29 cellular contexts compared by ENCODE assay signal in genomic region chr9:129462360-129462759, GRCh38.
A peak's percentile ranks its signal among the peaks of the same experiment; 100 is the strongest.
DNase-seq lines count a peak whose midpoint lies in the region; ATAC-seq, FAIRE-seq and TF ChIP-seq lines count a peak whose summit lies in the region.
"Had no signal": no experiment of that assay in that cellular context is flagged by ENCODE, and none has a peak within 500 bp of the region (broad histone marks: within the 10 kb centered on the region; RNA-seq: fewer than 3 reads in every experiment).

No MANE protein-coding gene starts in this region.

- FAIRE-seq in H1 (lab: Jason Lieb, UNC): no peak
- FAIRE-seq: GM12891, pancreas had no signal

- H2BK5ac ChIP-seq in H1 (ENCODE audit: low read depth, low read length): no peak overlapping the region; the same call in 1 of the 2 replicates
- no peak overlapping the region for H2BK5ac ChIP-seq in neuronal stem cell (ENCODE audit: low read length)

- peak overlapping the region in 1 of 2 donors; percentile 35 for H3K27ac Mint-ChIP-seq in effector memory CD8-positive, alpha-beta T cell
- H3K27ac Mint-ChIP-seq: activated CD4-positive, alpha-beta T cell treated with anti-CD3 and anti-CD28 coated beads, Interleukin-2, amount 10 ng/mL, durations not matched to agents 24 days and 14 days; activated naive CD4-positive, alpha-beta T cell treated with anti-CD3 and anti-CD28 coated beads, Interleukin-2, amount 50 U/mL, for 72 hours; activated T-helper 2 cell treated with anti-CD3 and anti-CD28 coated beads, Interferon-gamma antibody, Interleukin-2, Interleukin-4, amounts not matched to agents 10 μg/mL and 5 μg/mL and 100 μg/mL, durations not matched to agents 14 hours and 24 hours and 36 hours; memory B cell; naive B cell; stimulated activated effector memory CD8-positive, alpha-beta T cell treated with anti-CD3 and anti-CD28 coated beads, Interleukin-12 subunit alpha, Interleukin-12 subunit beta, amount 100 ng/mL, for 72 hours; T-helper 2 cell treated with Interferon-gamma antibody and Interleukin-4, amounts not matched to agents 5 μg/mL and 100 μg/mL, for 36 hours had no signal

- POLR2A ChIA-PET in H1 (lab: Charles Lee; ENCODE audit: partially characterized antibody): no interaction called here

- no peak for TF ChIP-seq RAD21 in H1 (IDR thresholded peaks at IDR 0.05 in 1 of 2, conservative IDR thresholded peaks at IDR 0.05 in 1 of 2; ENCODE audit: low read depth in 2 of 2, low read length in 2 of 2)

- H3K9ac ChIP-seq in H1 (replicated peaks in 1 of 4; ENCODE audit: extremely low read depth in 1 of 4, low read depth in 3 of 4, low read length in 3 of 4): no peak overlapping the region
- H3K9ac ChIP-seq in neuronal stem cell (ENCODE audit: low read depth, low read length, poor library complexity): peak overlapping the region; percentile 7

- no peak overlapping the region for H2BK20ac ChIP-seq in H1 (ENCODE audit: low read length)

- CTCF ChIA-PET in H1 (lab: Charles Lee; ENCODE audit: partially characterized antibody): interaction anchor here (1.4 to 4.8 kb wide), 2 partner anchors 20 to 290 kb away, joined by 5 to 27 read pairs; no protein-coding TSS in a partner anchor

- no peak for TF ChIP-seq EP300 in H1 (IDR thresholded peaks at IDR 0.05; ENCODE audit: borderline replicate concordance in 1 of 2, low read depth in 2 of 2, low read length in 2 of 2)

- H3K4ac ChIP-seq in H1 (replicated peaks; ENCODE audit: insufficient read length, low read depth, low read length): peak overlapping the region; percentile 27
- H3K4ac ChIP-seq in neuronal stem cell (ENCODE audit: low read length): no peak overlapping the region

- H4K8ac ChIP-seq in H1 (ENCODE audit: extremely low read depth, insufficient read depth, low read length) (no peak overlapping the region), neuronal stem cell (ENCODE audit: low read depth, low read length) (peak overlapping the region; percentile 20)

- ATAC-seq in Right ventricle myocardium inferior (no peak), GM21381 (IDR thresholded peaks at IDR 0.05; ENCODE audit: unreplicated experiment) (no peak)
- ATAC-seq in effector memory CD8-positive, alpha-beta T cell (replicated peaks): no peak
- ATAC-seq: activated naive CD4-positive, alpha-beta T cell treated with anti-CD3 and anti-CD28 coated beads, Interleukin-2, amount 50 U/mL, for 72 hours; heart right ventricle; left colon; pancreas; SK-N-SH treated with all-trans-retinoic acid at 6 μM for 48 hours; stimulated activated effector memory CD8-positive, alpha-beta T cell treated with anti-CD3 and anti-CD28 coated beads, Interleukin-12 subunit alpha, Interleukin-12 subunit beta, amount 100 ng/mL, for 72 hours had no signal

- intact Hi-C loops in Right ventricle myocardium inferior (cut with DNase I) (no loop called here), left ventricle myocardium inferior (cut with micrococcal nuclease) (no loop called here)

- H3K27me3 ChIP-seq in left ventricle myocardium inferior (ENCODE audit: low read depth): no peaks in the 10 kb centered on the region
- peaks cover 0 to 16% (median 8%) of the 10 kb centered on the region in 4 experiments; a peak in 5 of 7 replicates for H3K27me3 ChIP-seq in H1 (replicated peaks in 1 of 4; ENCODE audit: control insufficient read depth in 3 of 4, extremely low read depth in 1 of 4, insufficient read depth in 3 of 4, low read length in 3 of 4)
- no peaks in the 10 kb centered on the region for H3K27me3 ChIP-seq in neuronal stem cell (ENCODE audit: control insufficient read depth in 3 of 3, insufficient read depth in 3 of 3, low read depth in 1 of 3, low read length in 3 of 3)
- H3K27me3 ChIP-seq: heart right ventricle, pancreas, spleen had no signal

- H3K4me1 ChIP-seq in left ventricle myocardium inferior (peaks cover 51% of the 10 kb centered on the region), H1 (replicated peaks in 1 of 4; ENCODE audit: control insufficient read depth in 3 of 4, insufficient read depth in 4 of 4, low read length in 3 of 4) (peaks cover 3 to 22% (median 19%) of the 10 kb centered on the region in 4 experiments), neuronal stem cell (ENCODE audit: control insufficient read depth in 2 of 2, insufficient read depth in 1 of 2, low read depth in 1 of 2, low read length in 2 of 2) (peaks cover 41 to 48% of the 10 kb centered on the region in 2 donors)

- H3K79me1 ChIP-seq in H1 (ENCODE audit: low read depth, low read length) (no peaks in the 10 kb centered on the region), neuronal stem cell (ENCODE audit: low read depth, low read length) (no peaks in the 10 kb centered on the region)

- 0 out of 2 replicates have a peak overlapping the region, but pooled peaks have one; percentile 93 for H2AK5ac ChIP-seq in H1 (ENCODE audit: low read depth, low read length)
- peak overlapping the region; percentile 96 for H2AK5ac ChIP-seq in neuronal stem cell (ENCODE audit: low read depth, low read length)

- DNase-seq in Right ventricle myocardium inferior (ENCODE audit: missing footprints) (peak; percentile 5), left ventricle myocardium inferior (no peak), H1 (ENCODE audit: low read depth in 1 of 2, low spot score in 2 of 2) (no peak), neuronal stem cell (ENCODE audit: low spot score) (no peak), D341Med (ENCODE audit: low spot score) (no peak), mucosa of gallbladder (ENCODE audit: low spot score) (no peak)
- DNase-seq in effector memory CD8-positive, alpha-beta T cell: no peak
- DNase-seq: activated CD4-positive, alpha-beta T cell treated with anti-CD3 and anti-CD28 coated beads, Interleukin-2, amount 10 ng/mL, durations not matched to agents 24 days and 14 days; aorta; Caco-2; HCEC 1CT; heart right ventricle; left colon; naive B cell; NCI-H1048; NCI-H187 treated with DMSO at 0.1 percent for 48 hours; NCI-H526 treated with DMSO at 0.1 percent for 48 hours; pancreas; spleen; stimulated activated CD4-positive, alpha-beta T cell treated with anti-CD3 and anti-CD28 coated beads, Interleukin-2, amount 100 ng/mL, for 48 hours had no signal

- H3K4me2 ChIP-seq in H1 (ENCODE audit: insufficient read depth in 1 of 2, low read depth in 2 of 2, low read length in 2 of 2) (no peak overlapping the region), neuronal stem cell (ENCODE audit: insufficient read depth, low read length, poor library complexity, severe bottlenecking) (no peak overlapping the region)

- H2BK120ac ChIP-seq in H1 (replicated peaks; ENCODE audit: low read depth, low read length) (no peak overlapping the region), neuronal stem cell (ENCODE audit: low read depth, low read length) (no peak overlapping the region)

- no peak overlapping the region for H4K5ac ChIP-seq in H1 (ENCODE audit: insufficient read length, low read depth, low read length)

- no peaks in the 10 kb centered on the region for H3K27me3 Mint-ChIP-seq in effector memory CD8-positive, alpha-beta T cell
- H3K27me3 Mint-ChIP-seq: activated CD4-positive, alpha-beta T cell treated with anti-CD3 and anti-CD28 coated beads, Interleukin-2, amount 10 ng/mL, durations not matched to agents 24 days and 14 days had no signal

- peaks cover 6% of the 10 kb centered on the region; the same call in 1 of the 2 replicates for H3K23me2 ChIP-seq in H1 (ENCODE audit: low read depth, low read length)

- H3K4me3 ChIP-seq in left ventricle myocardium inferior: no peak overlapping the region
- no peak overlapping the region for H3K4me3 ChIP-seq in H1 (ENCODE audit: extremely low read depth in 1 of 4, insufficient read depth in 2 of 4, low read depth in 3 of 4, low read length in 4 of 4)
- H3K4me3 ChIP-seq in neuronal stem cell (ENCODE audit: low read length in 2 of 2): no peak overlapping the region
- H3K4me3 ChIP-seq: heart right ventricle, pancreas, spleen had no signal

- no peaks in the 10 kb centered on the region for H3K79me2 ChIP-seq in H1 (ENCODE audit: control insufficient read depth in 1 of 2, insufficient read depth in 2 of 2, low read length in 2 of 2)

- peaks cover 0 to 2% of the 10 kb centered on the region in 2 donors for H3K9me3 Mint-ChIP-seq in effector memory CD8-positive, alpha-beta T cell
- H3K9me3 Mint-ChIP-seq: activated T-helper 2 cell treated with anti-CD3 and anti-CD28 coated beads, Interferon-gamma antibody, Interleukin-2, Interleukin-4, amounts not matched to agents 10 μg/mL and 5 μg/mL and 100 μg/mL, durations not matched to agents 14 hours and 24 hours and 36 hours; stimulated activated effector memory CD8-positive, alpha-beta T cell treated with anti-CD3 and anti-CD28 coated beads, Interleukin-12 subunit alpha, Interleukin-12 subunit beta, amount 100 ng/mL, for 72 hours; T-helper 2 cell treated with Interferon-gamma antibody and Interleukin-4, amounts not matched to agents 5 μg/mL and 100 μg/mL, for 36 hours had no signal

- peak overlapping the region; percentile 97; the same call in 1 of the 2 replicates for H2BK12ac ChIP-seq in H1 (ENCODE audit: low read depth, low read length)
- peak overlapping the region; percentile 64 for H2BK12ac ChIP-seq in neuronal stem cell (ENCODE audit: low read length)

- H3K4me1 Mint-ChIP-seq in effector memory CD8-positive, alpha-beta T cell (ENCODE audit: low read depth in 2 of 2): peaks cover 19 to 41% of the 10 kb centered on the region in 2 donors

- H2BK15ac ChIP-seq in H1 (ENCODE audit: low read length) (no peak overlapping the region), neuronal stem cell (ENCODE audit: low read length) (peak overlapping the region; percentile 41)

- H3K18ac ChIP-seq in H1 (ENCODE audit: extremely low read depth, low read length) (no peak overlapping the region; the same call in 1 of the 2 replicates), neuronal stem cell (ENCODE audit: low read length) (peak overlapping the region; percentile 68)

- H3K9me3 ChIP-seq in left ventricle myocardium inferior (replicated peaks): no peaks in the 10 kb centered on the region
- no peaks in the 10 kb centered on the region for H3K9me3 ChIP-seq in H1 (ENCODE audit: insufficient read depth in 2 of 2, low read depth in 1 of 2, low read length in 1 of 2)
- H3K9me3 ChIP-seq in neuronal stem cell (replicated peaks in 1 of 2; ENCODE audit: control insufficient read depth in 2 of 2, insufficient read depth in 1 of 2, low read depth in 1 of 2, low read length in 2 of 2): no peaks in the 10 kb centered on the region
- H3K9me3 ChIP-seq: Caco-2, heart right ventricle, pancreas, spleen had no signal

- TF ChIP-seq CTCF in left ventricle myocardium inferior (IDR thresholded peaks at IDR 0.05; ENCODE audit: borderline replicate concordance) (no peak), H1 (IDR thresholded peaks at IDR 0.05; ENCODE audit: control extremely low read depth in 1 of 3, insufficient read depth in 1 of 3, low read depth in 1 of 3, low read length in 3 of 3) (no peak)

- peak overlapping the region in 1 of 2 donors; percentile 38 for H3K4me3 Mint-ChIP-seq in effector memory CD8-positive, alpha-beta T cell
- H3K4me3 Mint-ChIP-seq: activated CD4-positive, alpha-beta T cell treated with anti-CD3 and anti-CD28 coated beads, Interleukin-2, amount 10 ng/mL, durations not matched to agents 24 days and 14 days; memory B cell; stimulated activated effector memory CD8-positive, alpha-beta T cell treated with anti-CD3 and anti-CD28 coated beads, Interleukin-12 subunit alpha, Interleukin-12 subunit beta, amount 100 ng/mL, for 72 hours; T-helper 2 cell treated with Interferon-gamma antibody and Interleukin-4, amounts not matched to agents 5 μg/mL and 100 μg/mL, for 36 hours had no signal

- no peak overlapping the region for H3K27ac ChIP-seq in left ventricle myocardium inferior (replicated peaks)
- H3K27ac ChIP-seq in H1 (ENCODE audit: low read depth, low read length): no peak overlapping the region
- H3K27ac ChIP-seq in neuronal stem cell (replicated peaks; ENCODE audit: low read length): no peak overlapping the region
- H3K27ac ChIP-seq: HL-60 had no signal

- H3K23ac ChIP-seq in H1 (ENCODE audit: insufficient read length) (no peak overlapping the region), neuronal stem cell (ENCODE audit: low read depth, low read length, poor library complexity) (peak overlapping the region; percentile 32)

- H3K14ac ChIP-seq in H1 (ENCODE audit: insufficient read length): no peak overlapping the region
- H3K14ac ChIP-seq in neuronal stem cell (ENCODE audit: low read length): peak overlapping the region; percentile 87

- no peaks in the 10 kb centered on the region for H3K36me3 ChIP-seq in left ventricle myocardium inferior
- H3K36me3 ChIP-seq in H1 (ENCODE audit: control insufficient read depth in 2 of 4, insufficient read depth in 4 of 4, low read length in 3 of 4): no peaks in the 10 kb centered on the region
- no peaks in the 10 kb centered on the region for H3K36me3 ChIP-seq in neuronal stem cell (replicated peaks in 1 of 2; ENCODE audit: control insufficient read depth in 2 of 2, insufficient read depth in 2 of 2, low read length in 2 of 2)
- H3K36me3 ChIP-seq: heart right ventricle, pancreas, spleen had no signal

- H2AFZ ChIP-seq in H1 (ENCODE audit: low read length): no peak overlapping the region
- H2AFZ ChIP-seq in neuronal stem cell (ENCODE audit: low read length): no peak overlapping the region

- no peak for TF ChIP-seq POLR2A in H1 (IDR thresholded peaks at IDR 0.05; ENCODE audit: control extremely low read depth in 1 of 2, low read depth in 2 of 2, low read length in 2 of 2)

- peak overlapping the region; percentile 88 for H4K91ac ChIP-seq in H1 (replicated peaks; ENCODE audit: insufficient read length, low read length)
- H4K91ac ChIP-seq in neuronal stem cell (ENCODE audit: low read depth, low read length, poor library complexity): peak overlapping the region; percentile 11

- peaks cover 0 to under 1% of the 10 kb centered on the region in 2 experiments for H4K20me1 ChIP-seq in H1 (replicated peaks in 1 of 2; ENCODE audit: control insufficient read depth in 1 of 2, insufficient read depth in 2 of 2, low read length in 2 of 2)

- peaks cover 33% of the 10 kb centered on the region for H3K36me3 Mint-ChIP-seq in effector memory CD8-positive, alpha-beta T cell (ENCODE audit: insufficient read depth)
- H3K36me3 Mint-ChIP-seq: activated naive CD4-positive, alpha-beta T cell treated with anti-CD3 and anti-CD28 coated beads, Interleukin-2, amount 50 U/mL, for 72 hours; memory B cell; naive B cell had no signal

- 93% methylated on average over 15 of the region's 15 CpGs; no CpG with 5 or more reads in 1 of the 2 experiments for WGBS in H1 (ENCODE audit: extremely low coverage in 1 of 2, insufficient coverage in 1 of 2, insufficient read length in 1 of 2, insufficient replicate concordance in 2 of 2, low coverage in 1 of 2, low lambda C conversion rate in 2 of 2, missing lambda C conversion rate in 1 of 2), 2 experiments
- no CpG with 5 or more reads among the region's 15 CpGs for WGBS in neuronal stem cell (ENCODE audit: extremely low coverage in 2 of 2, insufficient read length in 2 of 2, insufficient replicate concordance in 1 of 2), 2 donors

- H3K56ac ChIP-seq in H1 (replicated peaks; ENCODE audit: insufficient read length, low read depth, low read length): no peak overlapping the region
